In the genomic region with DNA sequence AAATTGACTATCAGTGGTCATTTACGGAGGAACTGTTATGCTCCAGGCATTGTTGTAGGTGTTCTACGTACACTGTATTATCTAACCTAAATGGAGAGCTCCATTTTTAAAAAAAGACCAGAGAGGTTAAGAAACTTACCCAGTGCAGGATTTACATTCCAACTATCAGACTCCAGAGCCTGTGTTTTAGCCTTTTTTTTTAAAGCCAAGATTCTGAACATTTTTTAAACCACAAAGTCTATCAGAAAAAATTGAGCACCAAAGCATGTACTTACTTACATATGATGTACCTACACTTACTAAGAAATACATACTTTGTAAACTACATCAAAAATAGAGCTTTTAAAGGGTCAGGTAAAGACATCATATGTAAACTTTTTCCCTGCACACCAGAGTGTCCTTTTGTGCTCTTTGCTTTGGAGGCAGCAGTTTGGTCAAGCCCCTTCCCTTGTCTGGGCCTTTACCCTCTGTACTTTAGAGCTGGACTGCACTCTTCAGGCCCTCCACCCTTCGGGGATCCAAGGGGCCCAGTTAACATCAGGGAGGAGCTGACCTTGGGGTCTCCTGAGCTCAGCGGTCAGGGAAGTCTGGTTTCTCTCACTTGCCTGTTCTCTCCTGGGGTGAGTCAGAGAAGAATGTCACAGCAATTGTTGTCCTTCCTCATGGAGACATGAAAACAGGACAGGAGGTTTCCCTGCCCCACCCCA, we compare ENCODE assay signal across 23 cellular contexts. TPM values are rescaled to one million over a fixed set of nuclear protein-coding genes. Genes with fewer than 3 reads are reported as not detected.
DNase-seq lines count a peak whose midpoint lies in the region; ATAC-seq and TF ChIP-seq lines count a peak whose summit lies in the region.
"Had no signal": no experiment of that assay in that cellular context is flagged by ENCODE, and none has a peak within 500 bp of the region (broad histone marks: within the 10 kb centered on the region; RNA-seq: fewer than 3 reads in every experiment).

No MANE protein-coding gene starts in this region.

- H3K9me3 Mint-ChIP-seq in endothelial cell (ENCODE audit: unreplicated experiment) = no peaks in the 10 kb centered on the region
- H3K9me3 Mint-ChIP-seq: activated naive CD4-positive, alpha-beta T cell treated with anti-CD3 and anti-CD28 coated beads for 36 hours; activated T-cell treated with anti-CD3 and anti-CD28 coated beads, Interleukin-2, amount 50 U/mL, for 24 hours; naive thymus-derived CD4-positive, alpha-beta T cell; stimulated activated naive CD8-positive, alpha-beta T cell treated with anti-CD3 and anti-CD28 coated beads, Interleukin-15, Interleukin-2, amounts not matched to agents 100 ng/mL and 50 ng/mL, for 24 hours; T-helper 1 cell treated with Interleukin-12 subunit alpha and Interleukin-12 subunit beta and Interleukin-4 antibody, amounts not matched to agents 30 μg/mL and 1 μg/mL, for 36 hours had no signal

- H3K4me3 ChIP-seq in cardiac muscle cell (no peak overlapping the region), right atrium auricular region (no peak overlapping the region)
- H3K4me3 ChIP-seq: HAP-1, lower lobe of right lung, MG63, pancreas, transverse colon had no signal

- H3K9me3 ChIP-seq in cardiac muscle cell (ENCODE audit: low read depth) (no peaks in the 10 kb centered on the region), right atrium auricular region (no peaks in the 10 kb centered on the region)
- H3K9me3 ChIP-seq: HAP-1, lower lobe of right lung, MG63, pancreas, transverse colon had no signal

- peaks cover 38% of the 10 kb centered on the region for H3K36me3 Mint-ChIP-seq in endothelial cell (ENCODE audit: low read depth, unreplicated experiment)
- H3K36me3 Mint-ChIP-seq: naive thymus-derived CD4-positive, alpha-beta T cell had no signal

- peaks cover 17% of the 10 kb centered on the region for H3K4me1 Mint-ChIP-seq in endothelial cell (ENCODE audit: unreplicated experiment)
- H3K4me1 Mint-ChIP-seq: naive thymus-derived CD4-positive, alpha-beta T cell had no signal

- H3K27me3 ChIP-seq in cardiac muscle cell (no peaks in the 10 kb centered on the region), right atrium auricular region (no peaks in the 10 kb centered on the region)
- H3K27me3 ChIP-seq: MG63, pancreas, transverse colon had no signal

- peaks cover 4% of the 10 kb centered on the region for H3K27me3 Mint-ChIP-seq in endothelial cell (ENCODE audit: unreplicated experiment)
- H3K27me3 Mint-ChIP-seq: stimulated activated naive CD8-positive, alpha-beta T cell treated with anti-CD3 and anti-CD28 coated beads, Interleukin-15, Interleukin-2, amounts not matched to agents 100 ng/mL and 50 ng/mL, for 24 hours had no signal

- H3K4me3 Mint-ChIP-seq in endothelial cell (ENCODE audit: unreplicated experiment) = no peak overlapping the region
- H3K4me3 Mint-ChIP-seq: activated naive CD4-positive, alpha-beta T cell treated with anti-CD3 and anti-CD28 coated beads for 36 hours; activated T-cell treated with anti-CD3 and anti-CD28 coated beads, Interleukin-2, amount 50 U/mL, for 24 hours; naive thymus-derived CD4-positive, alpha-beta T cell; stimulated activated naive CD8-positive, alpha-beta T cell treated with anti-CD3 and anti-CD28 coated beads, Interleukin-15, Interleukin-2, amounts not matched to agents 100 ng/mL and 50 ng/mL, for 24 hours; T-helper 1 cell treated with Interleukin-12 subunit alpha and Interleukin-12 subunit beta and Interleukin-4 antibody, amounts not matched to agents 30 μg/mL and 1 μg/mL, for 36 hours had no signal

- ATAC-seq in GM21515 (IDR thresholded peaks at IDR 0.05; ENCODE audit: unreplicated experiment) (no peak), GM19324 (IDR thresholded peaks at IDR 0.05; ENCODE audit: low FRiP score, unreplicated experiment) (no peak)
- ATAC-seq: lower lobe of right lung, pancreas had no signal

- H3K4me1 ChIP-seq in cardiac muscle cell (ENCODE audit: low read depth) (peaks cover 19% of the 10 kb centered on the region), right atrium auricular region (peaks cover 0 to 7% of the 10 kb centered on the region in 2 donors)
- H3K4me1 ChIP-seq: lower lobe of right lung, pancreas, transverse colon had no signal

- H3K27ac ChIP-seq in cardiac muscle cell (peak overlapping the region; percentile 93), right atrium auricular region (no peak overlapping the region)
- H3K27ac ChIP-seq: epithelial cell of prostate, lower lobe of right lung, pancreas, transverse colon had no signal

- no peak for TF ChIP-seq CTCF in cardiac muscle cell (IDR thresholded peaks at IDR 0.05; ENCODE audit: low read depth, low read length)
- no peak for TF ChIP-seq CTCF in right atrium auricular region (IDR thresholded peaks at IDR 0.05)
- no peak for TF ChIP-seq CTCF in endothelial cell (IDR thresholded peaks at IDR 0.05; ENCODE audit: unreplicated experiment)

- H3K36me3 ChIP-seq in cardiac muscle cell (peaks cover 9% of the 10 kb centered on the region), right atrium auricular region (peaks cover 40% of the 10 kb centered on the region)

- DNase-seq in cardiac muscle cell (ENCODE audit: low read depth in 1 of 2, low spot score in 1 of 2) (peak; percentile 55 to 82), right atrium auricular region (ENCODE audit: low spot score) (no peak), endothelial cell (ENCODE audit: low spot score) (no peak), kidney tubule cell (ENCODE audit: low spot score) (peak; percentile 62), NCI-H226 (no peak)
- DNase-seq in activated CD8-positive, alpha-beta memory T cell treated with anti-CD3 and anti-CD28 coated beads, Interleukin-2, amount 50 U/mL, for 4 hours = no peak
- DNase-seq: activated CD4-positive, alpha-beta T cell treated with anti-CD3 and anti-CD28 coated beads, Interleukin-2, amount 50 U/mL, for 4 hours; activated naive CD4-positive, alpha-beta T cell treated with anti-CD3 and anti-CD28 coated beads for 36 hours; activated T-cell treated with anti-CD3 and anti-CD28 coated beads, Interleukin-2, amount 50 U/mL, for 24 hours; lower lobe of right lung; MG63; naive thymus-derived CD4-positive, alpha-beta T cell; NCI-H1436 treated with DMSO at 0.1 percent for 48 hours; NCI-H2171 treated with DMSO at 0.1 percent for 48 hours; OCI-M1; pancreas; transverse colon had no signal

- H3K27ac Mint-ChIP-seq in endothelial cell (ENCODE audit: unreplicated experiment) = peak overlapping the region; percentile 42
- H3K27ac Mint-ChIP-seq: activated naive CD4-positive, alpha-beta T cell treated with anti-CD3 and anti-CD28 coated beads for 36 hours; activated T-cell treated with anti-CD3 and anti-CD28 coated beads, Interleukin-2, amount 50 U/mL, for 24 hours; stimulated activated naive CD8-positive, alpha-beta T cell treated with anti-CD3 and anti-CD28 coated beads, Interleukin-15, Interleukin-2, amounts not matched to agents 100 ng/mL and 50 ng/mL, for 24 hours; T-helper 1 cell treated with Interleukin-12 subunit alpha and Interleukin-12 subunit beta and Interleukin-4 antibody, amounts not matched to agents 30 μg/mL and 1 μg/mL, for 36 hours had no signal

RNA-seq across cellular contexts. Expression of a gene that starts 58.4 kb away (rescaled TPM):
- 30.9 and 35.5 TPM in 2 replicates for total RNA-seq in cardiac muscle cell
- polyA plus RNA-seq in cardiac muscle cell = 107 and 138 TPM in 2 replicates
- 10 to 100 TPM; 29.0 to 34.4 TPM for total RNA-seq in right atrium auricular region
- 97.3 TPM for total RNA-seq in endothelial cell (ENCODE audit: unreplicated experiment)

RNA-seq across cellular contexts. Expression of a gene that starts 58.5 kb away (rescaled TPM):
- total RNA-seq in cardiac muscle cell (45.9 and 57.4 TPM in 2 replicates), right atrium auricular region (10 to 100 TPM; 13.7 to 13.9 TPM), endothelial cell (ENCODE audit: unreplicated experiment) (55.2 TPM)
- polyA plus RNA-seq in cardiac muscle cell = 57.5 and 75.5 TPM in 2 replicates

Comparison
In these comparisons a context has a peak if more than half of its experiments do, and no peak if none do; other contexts are left out.
1. DNase-seq: peak in cardiac muscle cell (2 of 2) and kidney tubule cell (single experiment); none in right atrium auricular region (single experiment), endothelial cell (single experiment), activated CD8-positive, alpha-beta memory T cell treated with anti-CD3 and anti-CD28 coated beads, Interleukin-2, amount 50 U/mL, for 4 hours (single experiment) and NCI-H226 (single experiment).